29 cellular contexts compared by ENCODE assay signal in genomic region chr1:225941949-225942222, GRCh38. TPM values are rescaled to one million over a fixed set of nuclear protein-coding genes. Genes with fewer than 3 reads are reported as not detected.
DNase-seq lines count a peak whose midpoint lies in the region; ATAC-seq and TF ChIP-seq lines count a peak whose summit lies in the region.
"Had no signal": no experiment of that assay in that cellular context is flagged by ENCODE, and none has a peak within 500 bp of the region (broad histone marks: within the 10 kb centered on the region; RNA-seq: fewer than 3 reads in every experiment).

No MANE protein-coding gene starts in this region.

- H2AK5ac ChIP-seq in mesendoderm (ENCODE audit: low read length): peak overlapping the region; percentile 66

- H3K9me3 ChIP-seq in cardiac muscle cell (ENCODE audit: low read depth) (no peaks in the 10 kb centered on the region), ascending aorta (no peaks in the 10 kb centered on the region), upper lobe of right lung (no peaks in the 10 kb centered on the region), smooth muscle cell (replicated peaks; ENCODE audit: low read depth) (no peaks in the 10 kb centered on the region)
- H3K9me3 ChIP-seq: body of pancreas, gastroesophageal sphincter, neutrophil, right lobe of liver, tibial nerve had no signal

- no peaks in the 10 kb centered on the region for H3K79me1 ChIP-seq in mesendoderm (ENCODE audit: low read length)

- no peak overlapping the region for H4K8ac ChIP-seq in mesendoderm (ENCODE audit: low read depth, low read length)

- H3K18ac ChIP-seq in mesendoderm (ENCODE audit: low read length): peak overlapping the region; percentile 46

- TF ChIP-seq CTCF in cardiac muscle cell (IDR thresholded peaks at IDR 0.05; ENCODE audit: low read depth, low read length) (no peak), ascending aorta (IDR thresholded peaks at IDR 0.05) (no peak), upper lobe of right lung (IDR thresholded peaks at IDR 0.05) (no peak), smooth muscle cell (IDR thresholded peaks at IDR 0.05; ENCODE audit: borderline replicate concordance, insufficient read depth, poor library complexity, severe bottlenecking) (no peak)

- no peak overlapping the region for H3K4me3 ChIP-seq in cardiac muscle cell
- H3K4me3 ChIP-seq in ascending aorta: no peak overlapping the region
- no peak overlapping the region for H3K4me3 ChIP-seq in mesendoderm (ENCODE audit: low read length)
- H3K4me3 ChIP-seq in upper lobe of right lung: no peak overlapping the region
- no peak overlapping the region for H3K4me3 ChIP-seq in smooth muscle cell
- H3K4me3 ChIP-seq: body of pancreas, dorsolateral prefrontal cortex, gastroesophageal sphincter, right lobe of liver, tibial nerve had no signal

- no peak for DNase-seq in cardiac muscle cell (ENCODE audit: low read depth in 1 of 2, low spot score in 1 of 2)
- no peak for DNase-seq in left ventricle myocardium superior
- DNase-seq in ascending aorta (ENCODE audit: low spot score in 2 of 2): no peak
- no peak for DNase-seq in mesendoderm
- DNase-seq in upper lobe of right lung: no peak
- DNase-seq in HK-2 (ENCODE audit: unreplicated experiment): no peak
- no peak for DNase-seq in smooth muscle cell (lab: John Stamatoyannopoulos, UW; ENCODE audit: unreplicated experiment)
- DNase-seq: activated CD4-positive, alpha-beta memory T cell treated with anti-CD3 and anti-CD28 coated beads for 36 hours; activated CD4-positive, alpha-beta T cell treated with anti-CD3 and anti-CD28 coated beads for 1 hour; activated naive CD4-positive, alpha-beta T cell treated with Interleukin-2 at 50 U/mL for 16 hours; body of pancreas; C1 segment of cervical spinal cord; cerebellar nuclear complex; dorsolateral prefrontal cortex; hypothalamus; mesenchymal stem cell; NCI-H1105; NCI-H1930; right lobe of liver; SHP77 treated with DMSO at 0.1 percent for 48 hours; stimulated activated CD4-positive, alpha-beta T cell treated with anti-CD3 and anti-CD28 coated beads, Interleukin-4, amount 100 ng/mL, for 24 hours had no signal

- no peaks in the 10 kb centered on the region for H3K27me3 ChIP-seq in cardiac muscle cell
- H3K27me3 ChIP-seq in ascending aorta: no peaks in the 10 kb centered on the region
- no peaks in the 10 kb centered on the region for H3K27me3 ChIP-seq in mesendoderm (ENCODE audit: insufficient read depth, low read length, poor library complexity)
- H3K27me3 ChIP-seq in upper lobe of right lung: no peaks in the 10 kb centered on the region
- no peaks in the 10 kb centered on the region for H3K27me3 ChIP-seq in smooth muscle cell (ENCODE audit: low read depth)
- H3K27me3 ChIP-seq: body of pancreas, right lobe of liver had no signal

- peak overlapping the region; percentile 72 for H3K27ac ChIP-seq in cardiac muscle cell
- peak overlapping the region; percentile 87 to 90 for H3K27ac ChIP-seq in ascending aorta
- H3K27ac ChIP-seq in mesendoderm (ENCODE audit: low read depth, low read length): no peak overlapping the region
- H3K27ac ChIP-seq in upper lobe of right lung: peak overlapping the region; percentile 63
- no peak overlapping the region for H3K27ac ChIP-seq in smooth muscle cell (ENCODE audit: low read depth)
- H3K27ac ChIP-seq: 22Rv1, body of pancreas, dorsolateral prefrontal cortex, neutrophil, right lobe of liver, tibial nerve had no signal

- no peak overlapping the region for H4K5ac ChIP-seq in mesendoderm (ENCODE audit: low read length)

- H3K79me2 ChIP-seq in mesendoderm (ENCODE audit: control insufficient read depth, insufficient read depth, low read length): no peaks in the 10 kb centered on the region
- H3K79me2 ChIP-seq in smooth muscle cell (ENCODE audit: low read depth): no peaks in the 10 kb centered on the region

- WGBS in mesendoderm (ENCODE audit: extremely low coverage, insufficient coverage, low lambda C conversion rate): no CpG with 5 or more reads among the region's 1 CpG
- 64% methylated on average over 1 of the region's 1 CpG for WGBS in smooth muscle cell (ENCODE audit: low lambda C conversion rate)

- H3K36me3 ChIP-seq in cardiac muscle cell: no peaks in the 10 kb centered on the region
- H3K36me3 ChIP-seq in ascending aorta: no peaks in the 10 kb centered on the region
- no peaks in the 10 kb centered on the region for H3K36me3 ChIP-seq in mesendoderm (ENCODE audit: control insufficient read depth, insufficient read depth, low read length)
- no peaks in the 10 kb centered on the region for H3K36me3 ChIP-seq in upper lobe of right lung
- H3K36me3 ChIP-seq in smooth muscle cell (ENCODE audit: low read depth): no peaks in the 10 kb centered on the region
- H3K36me3 ChIP-seq: gastroesophageal sphincter, neutrophil, right lobe of liver, tibial nerve had no signal

- peak overlapping the region; percentile 52 for H2BK5ac ChIP-seq in mesendoderm (ENCODE audit: low read length)

- H3K4me2 ChIP-seq in mesendoderm (ENCODE audit: low read length) (no peak overlapping the region), smooth muscle cell (no peak overlapping the region)

- H3K4me1 ChIP-seq in cardiac muscle cell (ENCODE audit: low read depth): peaks cover 16% of the 10 kb centered on the region
- peaks cover 8 to 18% of the 10 kb centered on the region in 2 donors for H3K4me1 ChIP-seq in ascending aorta
- peaks cover 19% of the 10 kb centered on the region for H3K4me1 ChIP-seq in mesendoderm (ENCODE audit: control insufficient read depth, low read depth, low read length)
- H3K4me1 ChIP-seq in upper lobe of right lung: peaks cover 17% of the 10 kb centered on the region
- peaks cover 8% of the 10 kb centered on the region for H3K4me1 ChIP-seq in smooth muscle cell (ENCODE audit: low read depth)
- H3K4me1 ChIP-seq: right lobe of liver had no signal

- intact Hi-C loops in left ventricle myocardium superior (cut with micrococcal nuclease): no loop called here
- intact Hi-C loops in ascending aorta (cut with DNase I): no loop called here
- intact Hi-C loops in upper lobe of right lung (cut with DNase I): no loop called here

- ATAC-seq in left ventricle myocardium superior (no peak), upper lobe of right lung (no peak), GM21528 (IDR thresholded peaks at IDR 0.05; ENCODE audit: low FRiP score, unreplicated experiment) (no peak)
- ATAC-seq: body of pancreas, right lobe of liver had no signal

- no peaks in the 10 kb centered on the region for H3F3A ChIP-seq in smooth muscle cell (ENCODE audit: low read depth)

- H3K23ac ChIP-seq in mesendoderm (ENCODE audit: low read length): no peak overlapping the region

- no peak overlapping the region for H2BK120ac ChIP-seq in mesendoderm (ENCODE audit: low read depth, low read length)

- no peak overlapping the region for H3K4ac ChIP-seq in mesendoderm (ENCODE audit: low read depth, low read length)

- no peaks in the 10 kb centered on the region for H4K20me1 ChIP-seq in smooth muscle cell (ENCODE audit: low read depth)

- peak overlapping the region; percentile 68 for H3K56ac ChIP-seq in mesendoderm (ENCODE audit: low read length)

- H3K9ac ChIP-seq in mesendoderm (ENCODE audit: low read length): no peak overlapping the region
- no peak overlapping the region for H3K9ac ChIP-seq in smooth muscle cell (ENCODE audit: low read depth)

- no peak overlapping the region for H2AFZ ChIP-seq in smooth muscle cell (ENCODE audit: low read depth)

- no peak overlapping the region for H2BK15ac ChIP-seq in mesendoderm (replicated peaks; ENCODE audit: low read depth)

RNA-seq across cellular contexts. Expression of gene LEFTY2, which starts 0.9 kb away (rescaled TPM):
- total RNA-seq in cardiac muscle cell (4.0 and 14.0 TPM in 2 replicates), left ventricle myocardium superior (0.47 TPM), ascending aorta (2.6 TPM), upper lobe of right lung (2.2 TPM), smooth muscle cell (0.09 and 0.36 TPM in 2 replicates)
- polyA plus RNA-seq in cardiac muscle cell (2.7 and 9.0 TPM in 2 replicates), smooth muscle cell (0.25 and 2.3 TPM in 2 replicates)
- polyA plus RNA-seq in mesendoderm (2013, experiment 1 of 2): 11.8 TPM
- 13.3 TPM for polyA plus RNA-seq in mesendoderm (2013, experiment 2 of 2)
- total RNA-seq: activated CD4-positive, alpha-beta memory T cell treated with anti-CD3 and anti-CD28 coated beads for 36 hours; endothelial cell of umbilical vein; HT-29; M059J; tibial nerve had no signal

RNA-seq across cellular contexts. Expression of gene PYCR2, which starts 17.8 kb away (rescaled TPM):
- total RNA-seq in cardiac muscle cell (45.1 and 62.9 TPM in 2 replicates), left ventricle myocardium superior (62.3 TPM), ascending aorta (126 TPM), upper lobe of right lung (61.6 TPM), smooth muscle cell (15.1 and 20.1 TPM in 2 replicates)
- polyA plus RNA-seq in cardiac muscle cell (66.3 and 75.9 TPM in 2 replicates), smooth muscle cell (40.5 and 44.3 TPM in 2 replicates)
- polyA plus RNA-seq in mesendoderm (2013, experiment 1 of 2): 94.1 TPM
- 95.3 TPM for polyA plus RNA-seq in mesendoderm (2013, experiment 2 of 2)

RNA-seq across cellular contexts. Expression of gene LEFTY1, which starts 52.9 kb away (rescaled TPM):
- total RNA-seq in cardiac muscle cell: 0.83 TPM in 1 of 2 replicates, not detected in the other
- 0.25 TPM in 1 of 2 replicates, not detected in the other for polyA plus RNA-seq in cardiac muscle cell
- total RNA-seq in left ventricle myocardium superior: not detected
- total RNA-seq in ascending aorta: not detected
- 42.5 TPM for polyA plus RNA-seq in mesendoderm (2013, experiment 1 of 2)
- polyA plus RNA-seq in mesendoderm (2013, experiment 2 of 2): 42.7 TPM
- total RNA-seq in upper lobe of right lung: 0.35 TPM
- not detected in 2 replicates for total RNA-seq in smooth muscle cell
- polyA plus RNA-seq in smooth muscle cell: 0.46 TPM in 1 of 2 replicates, not detected in the other
- total RNA-seq: endothelial cell of umbilical vein had no signal
- polyA plus RNA-seq: endothelial cell of umbilical vein had no signal

RNA-seq across cellular contexts. Expression of gene SDE2, which starts 57.3 kb away (rescaled TPM):
- total RNA-seq in cardiac muscle cell: 16.1 and 21.1 TPM in 2 replicates
- polyA plus RNA-seq in cardiac muscle cell: 17.6 and 28.3 TPM in 2 replicates
- total RNA-seq in left ventricle myocardium superior: 10.7 TPM
- total RNA-seq in ascending aorta: 12.3 TPM
- 12.6 TPM for polyA plus RNA-seq in mesendoderm (2013, experiment 1 of 2)
- 13.0 TPM for polyA plus RNA-seq in mesendoderm (2013, experiment 2 of 2)
- 21.8 TPM for total RNA-seq in upper lobe of right lung
- total RNA-seq in smooth muscle cell: 30.5 and 33.3 TPM in 2 replicates
- 15.1 and 20.2 TPM in 2 replicates for polyA plus RNA-seq in smooth muscle cell

RNA-seq across cellular contexts. Expression of gene TMEM63A, which starts 59.7 kb away (rescaled TPM):
- total RNA-seq in cardiac muscle cell: 17.0 and 37.0 TPM in 2 replicates
- 19.3 and 34.2 TPM in 2 replicates for polyA plus RNA-seq in cardiac muscle cell
- 30.7 TPM for total RNA-seq in left ventricle myocardium superior
- 41.3 TPM for total RNA-seq in ascending aorta
- 32.2 TPM for polyA plus RNA-seq in mesendoderm (2013, experiment 1 of 2)
- 34.0 TPM for polyA plus RNA-seq in mesendoderm (2013, experiment 2 of 2)
- total RNA-seq in upper lobe of right lung: 119 TPM
- 12.0 and 12.3 TPM in 2 replicates for total RNA-seq in smooth muscle cell
- 10.9 and 17.9 TPM in 2 replicates for polyA plus RNA-seq in smooth muscle cell

Comparison
In these comparisons a context has a peak if more than half of its experiments do, and no peak if none do; other contexts are left out.
1. H3K27ac ChIP-seq: peak in cardiac muscle cell (single experiment), ascending aorta (2 of 2) and upper lobe of right lung (single experiment); none in mesendoderm (single experiment) and smooth muscle cell (single experiment).